Comparison of ENCODE assay signal across 8 cellular contexts in the genomic region with DNA sequence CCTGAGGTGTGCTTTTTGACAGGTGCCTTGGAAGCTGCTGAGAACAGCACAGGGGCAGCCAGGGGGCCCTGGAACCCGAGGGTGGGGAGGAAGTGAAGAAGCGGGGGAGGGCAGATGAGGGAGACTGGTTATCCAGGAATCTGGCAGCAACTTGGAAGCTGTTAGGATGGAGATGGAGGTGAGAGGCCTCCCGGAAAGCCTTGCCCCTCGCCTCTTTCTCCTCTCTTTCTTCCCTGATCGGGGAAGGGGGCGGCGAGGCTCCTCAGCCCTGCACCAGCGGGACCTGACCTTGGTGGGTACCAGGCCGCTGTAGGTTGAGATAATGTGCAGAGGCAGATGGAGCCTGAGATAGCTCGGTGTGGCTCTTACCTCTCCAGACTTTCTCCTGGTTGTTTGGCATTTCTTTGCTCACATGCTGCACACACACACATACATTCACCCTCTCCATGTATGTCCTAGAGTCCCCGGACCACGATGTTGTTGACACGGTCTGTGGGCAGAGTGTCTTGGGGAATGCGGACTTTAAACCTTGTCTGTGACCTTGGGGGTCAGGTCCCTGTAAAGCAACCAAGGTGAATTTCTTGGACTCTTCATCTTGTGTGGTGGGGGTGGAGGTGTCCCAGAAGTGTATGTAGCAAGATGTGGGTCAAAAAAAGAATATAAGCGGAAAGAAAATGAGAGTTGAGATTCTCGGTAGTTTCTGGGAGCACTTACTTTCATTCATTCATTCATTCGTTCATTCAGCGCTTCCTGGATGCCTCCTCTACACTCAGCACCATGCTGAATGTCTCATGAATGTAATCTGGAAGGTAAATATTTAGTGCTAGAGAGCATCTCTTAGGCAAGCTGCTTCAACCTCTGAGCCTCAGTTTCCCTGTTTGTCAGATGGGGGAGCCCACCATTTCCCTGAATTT. TPM values are rescaled to one million over a fixed set of nuclear protein-coding genes. Genes with fewer than 3 reads are reported as not detected.
A peak's percentile ranks its signal among the peaks of the same experiment; 100 is the strongest.
DNase-seq lines count a peak whose midpoint lies in the region; ATAC-seq and TF ChIP-seq lines count a peak whose summit lies in the region.

No MANE protein-coding gene starts in this region.

- peaks cover 13% of the 10 kb centered on the region for H3K4me1 Mint-ChIP-seq in T-helper 17 cell

- H3K27ac ChIP-seq in iPS-18a (ENCODE audit: low read length), result no peak overlapping the region

- no peaks in the 10 kb centered on the region for H3K27me3 Mint-ChIP-seq in T-helper 17 cell

- no peaks in the 10 kb centered on the region for H3K9me3 ChIP-seq in T-helper 17 cell (ENCODE audit: control insufficient read depth, low read length, poor library complexity, severe bottlenecking)
- no peaks in the 10 kb centered on the region for H3K9me3 ChIP-seq in iPS-18a (ENCODE audit: control insufficient read depth, low read depth, low read length)

- no peaks in the 10 kb centered on the region for H3K36me3 Mint-ChIP-seq in T-helper 17 cell (ENCODE audit: low read depth)

- peaks cover under 1% of the 10 kb centered on the region for H3K27me3 ChIP-seq in iPS-18a (ENCODE audit: control insufficient read depth, insufficient read depth, low read length)

- no peak overlapping the region for H3K27ac Mint-ChIP-seq in T-helper 17 cell

- ATAC-seq in T-helper 17 cell (no peak), GM18867 (IDR thresholded peaks at IDR 0.05; ENCODE audit: unreplicated experiment) (no peak), HG03469 (IDR thresholded peaks at IDR 0.05; ENCODE audit: unreplicated experiment) (no peak), GM18505 (IDR thresholded peaks at IDR 0.05; ENCODE audit: unreplicated experiment) (no peak)

- no peak overlapping the region for H3K9ac ChIP-seq in iPS-18a (ENCODE audit: low read length)

- no peaks in the 10 kb centered on the region for H3K36me3 ChIP-seq in iPS-18a (ENCODE audit: control insufficient read depth, low read depth, low read length)

- H3K4me3 Mint-ChIP-seq in T-helper 17 cell, result peak overlapping the region; percentile 65

- TF ChIP-seq POLR2A in GM18505 (IDR thresholded peaks at IDR 0.05; ENCODE audit: borderline replicate concordance, extremely low read depth, insufficient read depth, insufficient read length), result no peak

- peak overlapping the region; percentile 62 for H3K4me3 ChIP-seq in iPS-18a (ENCODE audit: low read length)
- H3K4me3 ChIP-seq in skeletal muscle cell (ENCODE audit: low read depth, low read length), result peak overlapping the region; percentile 69

- DNase-seq in NCI-H748 (lab: John Stamatoyannopoulos, UW; ENCODE audit: unreplicated experiment) (peak; percentile 25), NCI-H748 treated with DMSO at 0.1 percent for 48 hours (lab: John Stamatoyannopoulos, UW) (no peak), T-helper 17 cell (no peak), skeletal muscle cell (ENCODE audit: low read depth) (no peak)

- peaks cover 23% of the 10 kb centered on the region for H3K4me1 ChIP-seq in iPS-18a (ENCODE audit: control insufficient read depth, low read depth, low read length)

RNA-seq across cellular contexts. Expression of a gene that starts 1.6 kb away (rescaled TPM):
- 1 to 10 TPM; 5.4 TPM for total RNA-seq in T-helper 17 cell
